ENCODE assay signal across 1 cellular context in the genomic region with DNA sequence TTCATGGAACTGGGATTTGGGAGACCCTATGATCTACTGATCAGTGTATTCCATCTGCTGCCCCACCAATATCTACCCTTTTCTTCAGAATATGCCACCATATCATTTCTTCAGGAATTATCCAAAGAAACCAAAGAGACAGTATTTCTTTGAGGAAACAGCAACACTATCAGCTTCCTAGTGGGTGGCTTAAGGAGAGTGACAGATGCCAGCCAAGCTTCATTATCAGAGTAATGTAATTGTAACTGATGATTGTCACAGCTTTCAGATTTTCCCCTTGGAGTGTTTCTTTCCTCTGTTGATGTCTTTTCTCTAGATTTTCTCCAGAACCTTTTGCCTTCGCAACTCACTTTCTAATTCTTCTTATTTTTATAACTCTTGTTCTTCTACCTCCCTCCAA.
TF ChIP-seq lines count a peak whose summit lies in the region.

No MANE protein-coding gene starts in this region.

TF ChIP-seq in GM23338, 12 proteins besides CTCF, POLR2A, EP300 and RAD21:
- TF ChIP-seq, protein P1, sequence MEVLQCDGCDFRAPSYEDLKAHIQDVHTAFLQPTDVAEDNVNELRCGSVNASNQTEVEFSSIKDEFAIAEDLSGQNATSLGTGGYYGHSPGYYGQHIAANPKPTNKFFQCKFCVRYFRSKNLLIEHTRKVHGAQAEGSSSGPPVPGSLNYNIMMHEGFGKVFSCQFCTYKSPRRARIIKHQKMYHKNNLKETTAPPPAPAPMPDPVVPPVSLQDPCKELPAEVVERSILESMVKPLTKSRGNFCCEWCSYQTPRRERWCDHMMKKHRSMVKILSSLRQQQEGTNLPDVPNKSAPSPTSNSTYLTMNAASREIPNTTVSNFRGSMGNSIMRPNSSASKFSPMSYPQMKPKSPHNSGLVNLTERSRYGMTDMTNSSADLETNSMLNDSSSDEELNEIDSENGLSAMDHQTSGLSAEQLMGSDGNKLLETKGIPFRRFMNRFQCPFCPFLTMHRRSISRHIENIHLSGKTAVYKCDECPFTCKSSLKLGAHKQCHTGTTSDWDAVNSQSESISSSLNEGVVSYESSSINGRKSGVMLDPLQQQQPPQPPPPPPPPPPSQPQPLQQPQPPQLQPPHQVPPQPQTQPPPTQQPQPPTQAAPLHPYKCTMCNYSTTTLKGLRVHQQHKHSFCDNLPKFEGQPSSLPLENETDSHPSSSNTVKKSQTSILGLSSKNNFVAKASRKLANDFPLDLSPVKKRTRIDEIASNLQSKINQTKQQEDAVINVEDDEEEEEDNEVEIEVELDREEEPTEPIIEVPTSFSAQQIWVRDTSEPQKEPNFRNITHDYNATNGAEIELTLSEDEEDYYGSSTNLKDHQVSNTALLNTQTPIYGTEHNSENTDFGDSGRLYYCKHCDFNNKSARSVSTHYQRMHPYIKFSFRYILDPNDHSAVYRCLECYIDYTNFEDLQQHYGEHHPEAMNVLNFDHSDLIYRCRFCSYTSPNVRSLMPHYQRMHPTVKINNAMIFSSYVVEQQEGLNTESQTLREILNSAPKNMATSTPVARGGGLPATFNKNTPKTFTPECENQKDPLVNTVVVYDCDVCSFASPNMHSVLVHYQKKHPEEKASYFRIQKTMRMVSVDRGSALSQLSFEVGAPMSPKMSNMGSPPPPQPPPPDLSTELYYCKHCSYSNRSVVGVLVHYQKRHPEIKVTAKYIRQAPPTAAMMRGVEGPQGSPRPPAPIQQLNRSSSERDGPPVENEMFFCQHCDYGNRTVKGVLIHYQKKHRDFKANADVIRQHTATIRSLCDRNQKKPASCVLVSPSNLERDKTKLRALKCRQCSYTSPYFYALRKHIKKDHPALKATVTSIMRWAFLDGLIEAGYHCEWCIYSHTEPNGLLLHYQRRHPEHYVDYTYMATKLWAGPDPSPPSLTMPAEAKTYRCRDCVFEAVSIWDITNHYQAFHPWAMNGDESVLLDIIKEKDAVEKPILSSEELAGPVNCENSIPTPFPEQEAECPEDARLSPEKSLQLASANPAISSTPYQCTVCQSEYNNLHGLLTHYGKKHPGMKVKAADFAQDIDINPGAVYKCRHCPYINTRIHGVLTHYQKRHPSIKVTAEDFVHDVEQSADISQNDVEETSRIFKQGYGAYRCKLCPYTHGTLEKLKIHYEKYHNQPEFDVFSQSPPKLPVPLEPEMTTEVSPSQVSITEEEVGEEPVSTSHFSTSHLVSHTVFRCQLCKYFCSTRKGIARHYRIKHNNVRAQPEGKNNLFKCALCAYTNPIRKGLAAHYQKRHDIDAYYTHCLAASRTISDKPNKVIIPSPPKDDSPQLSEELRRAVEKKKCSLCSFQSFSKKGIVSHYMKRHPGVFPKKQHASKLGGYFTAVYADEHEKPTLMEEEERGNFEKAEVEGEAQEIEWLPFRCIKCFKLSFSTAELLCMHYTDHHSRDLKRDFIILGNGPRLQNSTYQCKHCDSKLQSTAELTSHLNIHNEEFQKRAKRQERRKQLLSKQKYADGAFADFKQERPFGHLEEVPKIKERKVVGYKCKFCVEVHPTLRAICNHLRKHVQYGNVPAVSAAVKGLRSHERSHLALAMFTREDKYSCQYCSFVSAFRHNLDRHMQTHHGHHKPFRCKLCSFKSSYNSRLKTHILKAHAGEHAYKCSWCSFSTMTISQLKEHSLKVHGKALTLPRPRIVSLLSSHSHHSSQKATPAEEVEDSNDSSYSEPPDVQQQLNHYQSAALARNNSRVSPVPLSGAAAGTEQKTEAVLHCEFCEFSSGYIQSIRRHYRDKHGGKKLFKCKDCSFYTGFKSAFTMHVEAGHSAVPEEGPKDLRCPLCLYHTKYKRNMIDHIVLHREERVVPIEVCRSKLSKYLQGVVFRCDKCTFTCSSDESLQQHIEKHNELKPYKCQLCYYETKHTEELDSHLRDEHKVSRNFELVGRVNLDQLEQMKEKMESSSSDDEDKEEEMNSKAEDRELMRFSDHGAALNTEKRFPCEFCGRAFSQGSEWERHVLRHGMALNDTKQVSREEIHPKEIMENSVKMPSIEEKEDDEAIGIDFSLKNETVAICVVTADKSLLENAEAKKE (CRISPR knock-in tag; IDR thresholded peaks at IDR 0.05): no peak
- no peak for TF ChIP-seq JUNB (IDR thresholded peaks at IDR 0.05; ENCODE audit: unreplicated experiment)
- TF ChIP-seq ZNF114 (CRISPR knock-in tag; IDR thresholded peaks at IDR 0.05): no peak
- TF ChIP-seq REST (IDR thresholded peaks at IDR 0.05; ENCODE audit: unreplicated experiment): no peak
- TF ChIP-seq NANOG (IDR thresholded peaks at IDR 0.05; ENCODE audit: borderline replicate concordance): no peak
- TF ChIP-seq ZNF331 (CRISPR knock-in tag; IDR thresholded peaks at IDR 0.05; ENCODE audit: low read depth): no peak
- TF ChIP-seq EZH2phosphoT487 (IDR thresholded peaks at IDR 0.05; ENCODE audit: unreplicated experiment): no peak
- TF ChIP-seq CREB1 (CRISPR knock-in tag; IDR thresholded peaks at IDR 0.05; ENCODE audit: low read depth): no peak
- no peak for TF ChIP-seq ETS1 (IDR thresholded peaks at IDR 0.05)
- TF ChIP-seq STAT1 (IDR thresholded peaks at IDR 0.05; ENCODE audit: unreplicated experiment): no peak
- no peak for TF ChIP-seq EZH2 (IDR thresholded peaks at IDR 0.05; ENCODE audit: low read depth, unreplicated experiment)
- TF ChIP-seq POLR2AphosphoS5 (IDR thresholded peaks at IDR 0.05; ENCODE audit: low read depth): no peak
